ENCODE assay signal across 20 cellular contexts in the genomic region with DNA sequence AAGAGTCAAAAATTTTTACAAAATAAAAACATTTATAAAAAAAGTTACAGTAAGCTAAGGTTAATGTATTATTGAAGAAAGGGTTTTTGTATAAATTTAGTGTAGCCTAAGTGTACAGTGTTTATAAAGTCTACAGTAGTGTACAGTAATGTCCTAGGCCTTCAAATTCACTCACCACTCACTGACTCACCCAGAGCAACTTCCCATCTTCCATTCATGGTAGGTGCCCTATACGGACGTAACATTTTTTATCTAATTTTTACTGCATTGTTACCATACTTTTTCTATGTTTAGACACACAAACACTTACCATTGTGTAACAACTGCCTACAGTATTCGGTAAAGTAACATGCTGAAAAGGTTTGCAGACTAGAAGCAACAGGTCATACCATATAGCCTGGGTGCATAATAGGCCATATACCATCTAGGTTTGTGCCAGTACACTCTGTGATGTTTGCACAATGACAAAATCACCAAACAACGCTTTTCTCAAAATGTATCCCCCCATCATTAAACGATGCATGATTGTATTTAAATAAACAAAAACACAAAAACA. TPM values are rescaled to one million over a fixed set of nuclear protein-coding genes. Genes with fewer than 3 reads are reported as not detected.
DNase-seq lines count a peak whose midpoint lies in the region; ATAC-seq and TF ChIP-seq lines count a peak whose summit lies in the region.
"Had no signal": no experiment of that assay in that cellular context is flagged by ENCODE, and none has a peak within 500 bp of the region (broad histone marks: within the 10 kb centered on the region; RNA-seq: fewer than 3 reads in every experiment).

No MANE protein-coding gene starts in this region.

- H3K4me3 ChIP-seq in SK-N-SH (ENCODE audit: low read depth in 2 of 2, low read length in 1 of 2) = no peak overlapping the region
- H3K4me3 ChIP-seq in adipocyte (ENCODE audit: low read length) = no peak overlapping the region
- no peak overlapping the region for H3K4me3 ChIP-seq in fibroblast of pulmonary artery (replicated peaks; ENCODE audit: low read depth, low read length)
- no peak overlapping the region for H3K4me3 ChIP-seq in thyroid gland (replicated peaks in 1 of 3)
- H3K4me3 ChIP-seq: BLaER1 treated with 17β-estradiol and CSF1 and Interleukin-3, amounts not matched to agents 10 nM and 100 nM; PC-9 had no signal

- H3K4me1 ChIP-seq in SK-N-SH (ENCODE audit: control insufficient read depth in 1 of 2, insufficient read depth in 2 of 2, low read depth in 1 of 2, low read length in 1 of 2) = peaks cover 0 to 1% of the 10 kb centered on the region in 2 experiments; a peak in 1 of 4 replicates
- no peaks in the 10 kb centered on the region for H3K4me1 ChIP-seq in adipocyte (ENCODE audit: control insufficient read depth, insufficient read depth, low read length)
- H3K4me1 ChIP-seq in thyroid gland = no peaks in the 10 kb centered on the region

- no peaks in the 10 kb centered on the region for H3K9me3 Mint-ChIP-seq in stimulated activated naive CD8-positive, alpha-beta T cell treated with anti-CD3 and anti-CD28 coated beads, Interleukin-15, amount 100 ng/mL, for 72 hours
- H3K9me3 Mint-ChIP-seq: CD8-positive, alpha-beta memory T cell had no signal

- no peaks in the 10 kb centered on the region for H4K20me1 ChIP-seq in SK-N-SH (ENCODE audit: insufficient read depth)
- H4K20me1 ChIP-seq: BLaER1 treated with 17β-estradiol and CSF1 and Interleukin-3, amounts not matched to agents 10 nM and 100 nM had no signal

- H3K4me1 Mint-ChIP-seq in stimulated activated naive CD8-positive, alpha-beta T cell treated with anti-CD3 and anti-CD28 coated beads, Interleukin-15, amount 100 ng/mL, for 72 hours = peaks cover 22% of the 10 kb centered on the region

- no peak overlapping the region; a peak in 1 of 4 replicates for H3K27ac ChIP-seq in SK-N-SH (ENCODE audit: low read depth in 2 of 2, low read length in 1 of 2)
- H3K27ac ChIP-seq in thyroid gland = no peak overlapping the region
- H3K27ac ChIP-seq: 22Rv1; BLaER1 treated with 17β-estradiol and CSF1 and Interleukin-3, amounts not matched to agents 10 nM and 100 nM; PC-9; RWPE1 had no signal

- WGBS in SK-N-SH (ENCODE audit: low lambda C conversion rate) = 91% methylated on average over 5 of the region's 5 CpGs
- 91 to 96% methylated on average over 5 of the region's 5 CpGs for WGBS in thyroid gland, 2 donors

- H3F3A ChIP-seq in SK-N-SH (replicated peaks; ENCODE audit: insufficient read depth) = no peaks in the 10 kb centered on the region

- H3K27me3 ChIP-seq in SK-N-SH (ENCODE audit: insufficient read depth) = no peaks in the 10 kb centered on the region
- no peaks in the 10 kb centered on the region for H3K27me3 ChIP-seq in adipocyte (replicated peaks; ENCODE audit: control insufficient read depth, insufficient read depth, low read length)
- no peaks in the 10 kb centered on the region for H3K27me3 ChIP-seq in thyroid gland
- H3K27me3 ChIP-seq: BLaER1 treated with 17β-estradiol and CSF1 and Interleukin-3, amounts not matched to agents 10 nM and 100 nM had no signal

- H3K4me2 ChIP-seq in SK-N-SH = no peak overlapping the region
- H3K4me2 ChIP-seq: BLaER1 treated with 17β-estradiol and CSF1 and Interleukin-3, amounts not matched to agents 10 nM and 100 nM; PC-9 had no signal

- intact Hi-C loops in thyroid gland (cut with DNase I) = no loop called here

- peak overlapping the region; percentile 46; the same call in 1 of the 2 replicates for H2AFZ ChIP-seq in SK-N-SH (ENCODE audit: low read depth)
- H2AFZ ChIP-seq: PC-9 had no signal

- H3K9me3 ChIP-seq in SK-N-SH = no peaks in the 10 kb centered on the region
- no peaks in the 10 kb centered on the region for H3K9me3 ChIP-seq in adipocyte (ENCODE audit: control insufficient read depth, low read length)
- H3K9me3 ChIP-seq in thyroid gland = no peaks in the 10 kb centered on the region

- H3K9ac ChIP-seq in SK-N-SH (no peak overlapping the region), adipocyte (ENCODE audit: low read length) (no peak overlapping the region)
- H3K9ac ChIP-seq: BLaER1 treated with 17β-estradiol and CSF1 and Interleukin-3, amounts not matched to agents 10 nM and 100 nM had no signal

- TF ChIP-seq POLR2A in thyroid gland (IDR thresholded peaks at IDR 0.05) = no peak

- no peak for TF ChIP-seq RAD21 in SK-N-SH (IDR thresholded peaks at IDR 0.05; ENCODE audit: low read length)

- POLR2A ChIA-PET in SK-N-SH (lab: Yijun Ruan, JAX) = no interaction called here

- TF ChIP-seq EP300 in SK-N-SH (IDR thresholded peaks at IDR 0.05; ENCODE audit: borderline replicate concordance in 1 of 2, low read depth in 1 of 2, low read length in 1 of 2) = no peak

- no peak overlapping the region for H3K4me3 Mint-ChIP-seq in stimulated activated naive CD8-positive, alpha-beta T cell treated with anti-CD3 and anti-CD28 coated beads, Interleukin-15, amount 100 ng/mL, for 72 hours
- H3K4me3 Mint-ChIP-seq: CD8-positive, alpha-beta memory T cell had no signal

- CTCF ChIA-PET in SK-N-SH (lab: Yijun Ruan, JAX) = no interaction called here

- H3K36me3 ChIP-seq in SK-N-SH (replicated peaks in 1 of 2; ENCODE audit: control insufficient read depth in 1 of 2, insufficient read depth in 2 of 2, low read length in 1 of 2) (peaks cover 13 to 14% of the 10 kb centered on the region in 2 experiments), adipocyte (ENCODE audit: control insufficient read depth, insufficient read depth, low read length, severe bottlenecking) (no peaks in the 10 kb centered on the region), thyroid gland (no peaks in the 10 kb centered on the region)

- no peaks in the 10 kb centered on the region for H3K9me2 ChIP-seq in SK-N-SH

- no peaks in the 10 kb centered on the region for H3K27me3 Mint-ChIP-seq in stimulated activated naive CD8-positive, alpha-beta T cell treated with anti-CD3 and anti-CD28 coated beads, Interleukin-15, amount 100 ng/mL, for 72 hours
- H3K27me3 Mint-ChIP-seq: CD8-positive, alpha-beta memory T cell had no signal

- TF ChIP-seq CTCF in SK-N-SH (IDR thresholded peaks at IDR 0.05) (no peak), fibroblast of pulmonary artery (IDR thresholded peaks at IDR 0.05; ENCODE audit: low read length, missing control alignments) (no peak), thyroid gland (IDR thresholded peaks at IDR 0.05) (no peak)

- ATAC-seq in SK-N-SH treated with all-trans-retinoic acid at 6 μM for 48 hours = no peak
- ATAC-seq in GM21723 (IDR thresholded peaks at IDR 0.05; ENCODE audit: unreplicated experiment) = no peak
- no peak for ATAC-seq in stimulated activated naive CD8-positive, alpha-beta T cell treated with anti-CD3 and anti-CD28 coated beads, Interleukin-15, amount 100 ng/mL, for 72 hours
- ATAC-seq: HCT116 had no signal

- H3K79me2 ChIP-seq in SK-N-SH (ENCODE audit: insufficient read depth) = peaks cover 29% of the 10 kb centered on the region; the same call in 1 of the 2 replicates

- DNase-seq in SK-N-SH (no peak), adipocyte (ENCODE audit: low read depth) (peak; percentile 31), fibroblast of pulmonary artery (ENCODE audit: low read depth) (peak; percentile 50), activated gamma-delta T cell (lab: John Stamatoyannopoulos, UW) (no peak), thyroid gland (no peak)
- DNase-seq in stimulated activated naive CD8-positive, alpha-beta T cell treated with anti-CD3 and anti-CD28 coated beads, Interleukin-15, amount 100 ng/mL, for 72 hours = no peak
- DNase-seq: CD8-positive, alpha-beta memory T cell; DMS53; NCI-H1417 treated with DMSO at 0.1 percent for 48 hours; NCI-H1930; NCI-H345; NCI-H526; PC-9; SIG-M5 had no signal

- no peak overlapping the region for H3K27ac Mint-ChIP-seq in stimulated activated naive CD8-positive, alpha-beta T cell treated with anti-CD3 and anti-CD28 coated beads, Interleukin-15, amount 100 ng/mL, for 72 hours
- H3K27ac Mint-ChIP-seq: CD8-positive, alpha-beta memory T cell had no signal

TF ChIP-seq in SK-N-SH, 30 proteins besides CTCF, POLR2A, EP300 and RAD21 (continues in another document):
- TF ChIP-seq MXI1 (IDR thresholded peaks at IDR 0.05; ENCODE audit: low read depth, low read length) (no peak), GABPA (IDR thresholded peaks at IDR 0.05; ENCODE audit: low read depth) (no peak), TCF12 (IDR thresholded peaks at IDR 0.05) (no peak), RXRA (IDR thresholded peaks at IDR 0.05; ENCODE audit: borderline replicate concordance, low read depth) (no peak)
- TF ChIP-seq, protein P1, sequence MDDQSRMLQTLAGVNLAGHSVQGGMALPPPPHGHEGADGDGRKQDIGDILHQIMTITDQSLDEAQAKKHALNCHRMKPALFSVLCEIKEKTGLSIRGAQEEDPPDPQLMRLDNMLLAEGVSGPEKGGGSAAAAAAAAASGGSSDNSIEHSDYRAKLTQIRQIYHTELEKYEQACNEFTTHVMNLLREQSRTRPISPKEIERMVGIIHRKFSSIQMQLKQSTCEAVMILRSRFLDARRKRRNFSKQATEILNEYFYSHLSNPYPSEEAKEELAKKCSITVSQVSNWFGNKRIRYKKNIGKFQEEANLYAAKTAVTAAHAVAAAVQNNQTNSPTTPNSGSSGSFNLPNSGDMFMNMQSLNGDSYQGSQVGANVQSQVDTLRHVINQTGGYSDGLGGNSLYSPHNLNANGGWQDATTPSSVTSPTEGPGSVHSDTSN (IDR thresholded peaks at IDR 0.05) = no peak

RNA-seq across cellular contexts. Expression of a gene that starts 6.0 kb away (rescaled TPM):
- polyA plus RNA-seq in SK-N-SH (2012; rRNA removed) = 7.4 and 9.2 TPM in 2 replicates
- polyA plus RNA-seq in SK-N-SH (2012; cell fraction: cytosol; rRNA removed) = 5.7 and 6.9 TPM in 2 replicates
- polyA plus RNA-seq in SK-N-SH (2012; cell fraction: nucleus; rRNA removed) = 3.6 and 4.0 TPM in 2 replicates
- under 1 TPM in 2 of 4 donors, not detected in 2; 0.54 to 0.59 TPM for total RNA-seq in thyroid gland

RNA-seq across cellular contexts. Expression of a gene that starts 45.5 kb away (rescaled TPM):
- 21.9 and 30.4 TPM in 2 replicates for polyA plus RNA-seq in SK-N-SH (2012; rRNA removed)
- 26.2 and 32.4 TPM in 2 replicates for polyA plus RNA-seq in SK-N-SH (2012; cell fraction: cytosol; rRNA removed)
- 18.2 and 47.2 TPM in 2 replicates for polyA plus RNA-seq in SK-N-SH (2012; cell fraction: nucleus; rRNA removed)
- 100 to 1,000 TPM; 149 to 209 (median 169) TPM for total RNA-seq in thyroid gland

Comparison
In these comparisons a context has a peak if more than half of its experiments do, and no peak if none do; other contexts are left out.
1. DNase-seq: peak in adipocyte (single experiment) and fibroblast of pulmonary artery (single experiment); none in SK-N-SH (single experiment), activated gamma-delta T cell (single experiment), thyroid gland (0 of 2) and stimulated activated naive CD8-positive, alpha-beta T cell treated with anti-CD3 and anti-CD28 coated beads, Interleukin-15, amount 100 ng/mL, for 72 hours (0 of 2).